Comparison of ENCODE assay signal across 17 cellular contexts in genomic region chr17:77160877-77161530, GRCh38. TPM values are rescaled to one million over a fixed set of nuclear protein-coding genes. Genes with fewer than 3 reads are reported as not detected.
DNase-seq lines count a peak whose midpoint lies in the region; ATAC-seq and TF ChIP-seq lines count a peak whose summit lies in the region.
"Had no signal": no experiment of that assay in that cellular context is flagged by ENCODE, and none has a peak within 500 bp of the region (broad histone marks: within the 10 kb centered on the region; RNA-seq: fewer than 3 reads in every experiment).

No MANE protein-coding gene starts in this region.

- ATAC-seq in HG03139 (IDR thresholded peaks at IDR 0.05; ENCODE audit: unreplicated experiment) (no peak), GM21423 (IDR thresholded peaks at IDR 0.05; ENCODE audit: unreplicated experiment) (no peak), HG03354 (IDR thresholded peaks at IDR 0.05; ENCODE audit: poor library complexity, severe bottlenecking, unreplicated experiment) (no peak)

- no peak overlapping the region for H3K4me3 ChIP-seq in parathyroid adenoma (ENCODE audit: low read depth, low read length)
- H3K4me3 ChIP-seq: ascending aorta had no signal

- peaks cover 41% of the 10 kb centered on the region for H3K4me1 ChIP-seq in parathyroid adenoma

- DNase-seq in COR-L47 (lab: John Stamatoyannopoulos, UW), result peak; percentile 67
- peak; percentile 42 for DNase-seq in LHCN-M2 (ENCODE audit: low read depth)
- no peak for DNase-seq in NCI-H1694 treated with DMSO at 0.1 percent for 48 hours (lab: John Stamatoyannopoulos, UW)
- DNase-seq: activated CD4-positive, alpha-beta T cell treated with anti-CD3 and anti-CD28 coated beads, Interleukin-2, amount 50 U/mL, for 1 hour; BE2C; effector CD8-positive, alpha-beta T cell; GDM1; HCEC 1CT; NCI-H187; retina; stimulated activated naive CD4-positive, alpha-beta T cell treated with Interleukin-2 at 50 U/mL for 16 hours had no signal

- TF ChIP-seq CTCF in VCaP (conservative IDR thresholded peaks at IDR 0.05), result no peak
- no peak for TF ChIP-seq CTCF in parathyroid adenoma (IDR thresholded peaks at IDR 0.05)

- H3K79me2 ChIP-seq in parathyroid adenoma, result peaks cover 11% of the 10 kb centered on the region

- H3K4me2 ChIP-seq in parathyroid adenoma (ENCODE audit: low read length), result no peak overlapping the region

- H3K27ac ChIP-seq in VCaP (peak overlapping the region; percentile 94), parathyroid adenoma (peak overlapping the region; percentile 33)

- H3K9me3 ChIP-seq in parathyroid adenoma (ENCODE audit: control insufficient read depth, low read length), result no peaks in the 10 kb centered on the region
- H3K9me3 ChIP-seq: ascending aorta, BE2C had no signal

- no peak overlapping the region for H3K9ac ChIP-seq in parathyroid adenoma

- H3K36me3 ChIP-seq in parathyroid adenoma (ENCODE audit: control insufficient read depth, insufficient read depth, low read length), result no peaks in the 10 kb centered on the region
- H3K36me3 ChIP-seq: ascending aorta, BE2C had no signal

- no peaks in the 10 kb centered on the region for H3K27me3 ChIP-seq in parathyroid adenoma (ENCODE audit: control insufficient read depth, insufficient read depth, low read length)
- H3K27me3 ChIP-seq: ascending aorta, BE2C had no signal

- H2AFZ ChIP-seq in parathyroid adenoma, result no peak overlapping the region

RNA-seq across cellular contexts. Expression of gene SEC14L1, which starts 20.2 kb away (rescaled TPM):
- total RNA-seq in LHCN-M2 (2014; rRNA removed), result 23.1 and 27.0 TPM in 2 replicates
- polyA plus RNA-seq in LHCN-M2 (2012), result 56.1 TPM
